ENCODE assay signal across 1 cellular context in genomic region chr12:54217774-54218221, GRCh38.
TF ChIP-seq lines count a peak whose summit lies in the region.

No MANE protein-coding gene starts in this region.

TF ChIP-seq in GM12878, 131 proteins besides CTCF, POLR2A, EP300 and RAD21 (continued from another document):
- TF ChIP-seq MYB (IDR thresholded peaks at IDR 0.05; ENCODE audit: borderline replicate concordance, low read depth, low read length) = no peak
- no peak for TF ChIP-seq FOS (IDR thresholded peaks at IDR 0.05; ENCODE audit: borderline replicate concordance, extremely low read depth, insufficient read length)
